26 cellular contexts compared by ENCODE assay signal in the genomic region with DNA sequence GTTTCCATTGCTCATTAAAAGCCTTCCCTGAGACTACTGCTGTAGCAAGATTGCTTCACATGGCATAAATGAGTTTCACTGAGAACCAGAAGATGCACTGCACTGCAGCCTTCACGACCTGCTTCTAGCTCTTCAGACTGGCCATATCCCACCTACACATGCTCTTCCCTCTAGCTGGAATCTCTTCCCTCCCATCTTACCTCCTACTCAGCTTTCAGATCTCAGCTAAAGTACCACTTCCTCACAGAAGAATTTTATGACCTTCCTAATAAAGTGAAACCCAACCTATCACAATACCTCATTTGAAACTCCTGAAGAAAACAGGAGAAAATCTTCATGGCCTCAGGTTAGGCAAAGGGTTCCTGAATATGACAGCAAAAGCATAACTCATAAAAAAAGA.
"Had no signal": no experiment of that assay in that cellular context is flagged by ENCODE, and none has a peak within 500 bp of the region (broad histone marks: within the 10 kb centered on the region; RNA-seq: fewer than 3 reads in every experiment).

No MANE protein-coding gene starts in this region.

- H3K4me1 Mint-ChIP-seq: activated CD8-positive, alpha-beta memory T cell treated with anti-CD3 and anti-CD28 coated beads, Interleukin-2, amount 10 ng/mL, durations not matched to agents 7 days and 5 days had no signal

- H3K27me3 Mint-ChIP-seq: activated CD8-positive, alpha-beta memory T cell treated with anti-CD3 and anti-CD28 coated beads, Interleukin-2, amount 10 ng/mL, durations not matched to agents 7 days and 5 days; activated naive CD4-positive, alpha-beta T cell treated with anti-CD3 and anti-CD28 coated beads, Interleukin-2, amount 50 U/mL, for 24 hours; activated T-cell treated with anti-CD3 and anti-CD28 coated beads, Interleukin-2, amount 50 U/mL, for 24 hours had no signal

- H3K4me3 Mint-ChIP-seq: activated CD8-positive, alpha-beta memory T cell treated with anti-CD3 and anti-CD28 coated beads, Interleukin-2, amount 10 ng/mL, durations not matched to agents 7 days and 5 days; activated naive CD4-positive, alpha-beta T cell treated with anti-CD3 and anti-CD28 coated beads, Interleukin-2, amount 50 U/mL, for 24 hours; activated T-cell treated with anti-CD3 and anti-CD28 coated beads, Interleukin-2, amount 50 U/mL, for 24 hours; activated T-helper 1 cell treated with anti-CD3 and anti-CD28 coated beads, Interleukin-12 subunit alpha, Interleukin-12 subunit beta, Interleukin-2, Interleukin-4 antibody, amounts not matched to agents 30 ng/mL and 10 ng/mL and 1 ng/mL, durations not matched to agents 14 hours and 24 hours and 36 hours had no signal

- H3K9me3 Mint-ChIP-seq: activated naive CD4-positive, alpha-beta T cell treated with anti-CD3 and anti-CD28 coated beads, Interleukin-2, amount 50 U/mL, for 24 hours; activated T-cell treated with anti-CD3 and anti-CD28 coated beads, Interleukin-2, amount 50 U/mL, for 24 hours; activated T-helper 1 cell treated with anti-CD3 and anti-CD28 coated beads, Interleukin-12 subunit alpha, Interleukin-12 subunit beta, Interleukin-2, Interleukin-4 antibody, amounts not matched to agents 30 ng/mL and 10 ng/mL and 1 ng/mL, durations not matched to agents 14 hours and 24 hours and 36 hours had no signal

- ATAC-seq: activated CD4-positive, CD25-positive, alpha-beta regulatory T cell treated with anti-CD3 and anti-CD28 coated beads, Interleukin-2, amount 50 U/mL, for 24 hours; activated CD8-positive, alpha-beta memory T cell treated with anti-CD3 and anti-CD28 coated beads, Interleukin-2, amount 10 ng/mL, durations not matched to agents 7 days and 5 days had no signal

- H3K27ac ChIP-seq: breast epithelium, Peyer's patch, RWPE1, SJCRH30 had no signal

- H3K27ac Mint-ChIP-seq: activated CD8-positive, alpha-beta memory T cell treated with anti-CD3 and anti-CD28 coated beads, Interleukin-2, amount 10 ng/mL, durations not matched to agents 7 days and 5 days; activated naive CD4-positive, alpha-beta T cell treated with anti-CD3 and anti-CD28 coated beads, Interleukin-2, amount 50 U/mL, for 24 hours; activated T-cell treated with anti-CD3 and anti-CD28 coated beads, Interleukin-2, amount 50 U/mL, for 24 hours; activated T-helper 1 cell treated with anti-CD3 and anti-CD28 coated beads, Interleukin-12 subunit alpha, Interleukin-12 subunit beta, Interleukin-2, Interleukin-4 antibody, amounts not matched to agents 30 ng/mL and 10 ng/mL and 1 ng/mL, durations not matched to agents 14 hours and 24 hours and 36 hours had no signal

- H3K4me3 ChIP-seq: breast epithelium, Peyer's patch, SJCRH30 had no signal

- H3K36me3 ChIP-seq: breast epithelium, Peyer's patch, SJCRH30 had no signal

- DNase-seq: activated CD4-positive, alpha-beta T cell treated with anti-CD3 and anti-CD28 coated beads for 48 hours; activated CD4-positive, alpha-beta T cell treated with anti-CD3 and anti-CD28 coated beads, Interleukin-2, amount 50 U/mL, for 48 hours; activated CD8-positive, alpha-beta memory T cell treated with anti-CD3 and anti-CD28 coated beads, Interleukin-2, amount 10 ng/mL, durations not matched to agents 7 days and 5 days; activated effector memory CD4-positive, alpha-beta T cell treated with Interleukin-2 at 50 U/mL for 16 hours; activated naive CD4-positive, alpha-beta T cell; activated T-cell treated with anti-CD3 and anti-CD28 coated beads, Interleukin-2, amount 50 U/mL, for 24 hours; aorta; central memory CD4-positive, alpha-beta T cell; Karpas-422; NCI-H1048; NCI-H146; NCI-H187 treated with DMSO at 0.1 percent for 48 hours; NCI-H2081 treated with DMSO at 0.1 percent for 48 hours; NCI-H2171 treated with DMSO at 0.1 percent for 48 hours; NCI-H510A treated with DMSO at 0.1 percent for 48 hours; NCI-H69; Peyer's patch; Right ventricle myocardium superior; SJCRH30; SK-N-SH; T-helper 1 cell had no signal

- H3K4me1 ChIP-seq: breast epithelium, Peyer's patch, SJCRH30 had no signal

- H3K9me3 ChIP-seq: breast epithelium, Peyer's patch, SJCRH30, SK-N-SH had no signal
